Comparison of ENCODE assay signal across 9 cellular contexts in genomic region chr4:171169396-171169795, GRCh38.
"Had no signal": no experiment of that assay in that cellular context is flagged by ENCODE, and none has a peak within 500 bp of the region (broad histone marks: within the 10 kb centered on the region; RNA-seq: fewer than 3 reads in every experiment).

No MANE protein-coding gene starts in this region.

- H2AFZ ChIP-seq: GM23248 had no signal

- H3K27ac ChIP-seq: GM23248, HL-60 had no signal

- H3K4me3 Mint-ChIP-seq: HFFc6 had no signal

- ATAC-seq: HCT116, HepG2 had no signal

- H3K9ac ChIP-seq: GM23248 had no signal

- DNase-seq: GM23248, GOT3, H7, HFFc6 had no signal

- H3K4me1 ChIP-seq: HAP-1 had no signal

- H3K36me3 ChIP-seq: HAP-1 had no signal

- H3K9me3 ChIP-seq: HAP-1 had no signal

- H3K27me3 Mint-ChIP-seq: IgD-negative memory B cell had no signal

- H3K36me3 Mint-ChIP-seq: IgD-negative memory B cell had no signal

- H3K27ac Mint-ChIP-seq: HFFc6, IgD-negative memory B cell had no signal

- H3K4me3 ChIP-seq: GM23248, HAP-1 had no signal
